In the genomic region with DNA sequence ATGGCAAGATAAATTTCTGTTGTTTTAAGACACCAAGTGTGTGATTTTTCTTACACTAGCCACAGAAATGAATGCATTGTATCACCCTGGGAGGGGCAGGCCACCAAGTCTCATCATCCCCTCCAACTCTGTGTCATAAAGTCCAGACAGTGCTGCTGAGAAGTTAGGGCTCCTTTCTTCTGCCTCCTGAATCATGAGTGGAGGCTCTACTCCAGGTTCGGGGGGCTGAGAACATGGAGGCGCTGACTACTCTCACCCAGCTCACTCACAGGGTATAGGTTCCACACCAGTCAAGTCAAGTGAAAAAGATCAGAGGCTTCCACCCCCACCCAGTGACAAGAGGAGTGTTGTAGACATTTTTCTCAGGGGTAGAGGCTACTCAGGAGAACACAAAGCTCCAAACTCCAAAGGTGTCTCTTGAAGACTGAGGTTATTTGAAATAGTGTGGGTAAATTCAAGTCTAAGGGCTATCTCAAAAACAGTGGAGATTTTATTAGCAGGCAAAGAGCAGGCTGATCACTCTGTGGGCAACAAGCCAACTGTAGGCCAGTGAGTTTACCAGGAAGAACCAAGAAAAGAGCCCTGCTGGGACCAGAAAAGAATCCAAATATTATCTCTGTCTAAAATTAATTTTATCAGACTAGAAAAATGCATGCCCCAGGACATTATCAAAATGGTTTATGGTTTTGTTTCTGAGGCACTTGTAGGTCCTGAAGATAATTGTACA, we compare ENCODE assay signal across 17 cellular contexts.
"Had no signal": no experiment of that assay in that cellular context is flagged by ENCODE, and none has a peak within 500 bp of the region (broad histone marks: within the 10 kb centered on the region; RNA-seq: fewer than 3 reads in every experiment).

No MANE protein-coding gene starts in this region.

- DNase-seq: activated CD4-positive, alpha-beta T cell treated with anti-CD3 and anti-CD28 coated beads, Interleukin-2, amount 50 U/mL, for 4 hours; activated CD4-positive, CD25-positive, alpha-beta regulatory T cell treated with anti-CD3 and anti-CD28 coated beads, Interleukin-2, amount 50 U/mL, for 72 hours; amniotic stem cell; brain microvascular endothelial cell; cerebellar nuclear complex; hypothalamus; immature natural killer cell; left cardiac atrium; mammary epithelial cell; occipital lobe; stimulated activated CD4-positive, alpha-beta T cell treated with anti-CD3 and anti-CD28 coated beads, Interleukin-4, amount 100 ng/mL, for 1 hour; tibial artery; uterus had no signal

- H3K4me1 ChIP-seq: tibial artery, uterus had no signal

- H3K4me3 ChIP-seq: tibial artery, uterus had no signal

- FAIRE-seq: endometrium had no signal

- H3K9me3 ChIP-seq: tibial artery, uterus had no signal

- H3K36me3 ChIP-seq: brain microvascular endothelial cell, tibial artery, uterus had no signal

- H3K27ac ChIP-seq: brain microvascular endothelial cell, tibial artery, uterus had no signal

- H3K27me3 ChIP-seq: brain microvascular endothelial cell, uterus had no signal

- ATAC-seq: activated naive CD4-positive, alpha-beta T cell treated with anti-CD3 and anti-CD28 coated beads, Interleukin-2, amount 50 U/mL, for 72 hours; activated T-helper 17 cell treated with anti-CD3 and anti-CD28 coated beads, Interleukin-2, amount 50 U/mL, for 72 hours; esophagus mucosa; left cardiac atrium had no signal
